10 cellular contexts compared by ENCODE assay signal in the genomic region with DNA sequence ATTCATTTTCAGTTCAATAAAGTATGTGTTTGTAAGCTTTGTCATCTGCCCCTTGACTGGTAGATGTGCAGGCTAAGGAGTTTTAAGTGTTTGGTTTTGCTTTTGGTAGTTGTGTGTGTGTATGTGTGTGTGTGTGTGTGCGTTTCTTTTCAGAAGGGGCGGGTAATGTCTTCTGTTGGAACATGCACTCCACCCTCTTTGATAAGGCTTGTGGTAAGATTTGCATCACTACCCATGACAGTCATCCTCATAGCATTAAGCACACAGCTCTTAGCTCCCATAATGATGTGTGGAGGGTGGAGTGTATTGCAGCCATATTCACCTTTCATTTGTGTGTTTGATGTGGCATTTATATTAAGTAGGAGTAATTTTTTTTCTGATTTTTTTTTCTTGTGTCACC.
DNase-seq lines count a peak whose midpoint lies in the region; ATAC-seq and TF ChIP-seq lines count a peak whose summit lies in the region.
"Had no signal": no experiment of that assay in that cellular context is flagged by ENCODE, and none has a peak within 500 bp of the region (broad histone marks: within the 10 kb centered on the region; RNA-seq: fewer than 3 reads in every experiment).

No MANE protein-coding gene starts in this region.

- no peak overlapping the region for H3K9ac ChIP-seq in mammary epithelial cell (ENCODE audit: insufficient read depth, low read length)

- POLR2A ChIA-PET in MCF 10A (lab: Yijun Ruan, JAX), result interaction anchor here (1.4 kb wide), 1 partner anchor 14 kb away, joined by 3 read pairs; no protein-coding TSS in a partner anchor
- POLR2A ChIA-PET in activated B cell treated with CpG ODN at 0.5 μM for 24 hours (lab: Charles Lee), result no interaction called here
- POLR2A ChIA-PET in WTC11 (lab: Charles Lee), result no interaction called here

- H3K4me1 Mint-ChIP-seq in MCF 10A (ENCODE audit: insufficient read depth, unreplicated experiment), result peaks cover 7% of the 10 kb centered on the region
- peaks cover 12% of the 10 kb centered on the region for H3K4me1 Mint-ChIP-seq in activated B cell treated with CpG ODN at 0.5 μM for 24 hours
- H3K4me1 Mint-ChIP-seq in WTC11, result peaks cover 10% of the 10 kb centered on the region

- H3K4me2 ChIP-seq in mammary epithelial cell (ENCODE audit: insufficient read depth, low read depth, low read length), result no peak overlapping the region

- H3K27me3 Mint-ChIP-seq in MCF 10A (ENCODE audit: insufficient read depth, unreplicated experiment), result no peaks in the 10 kb centered on the region
- no peaks in the 10 kb centered on the region for H3K27me3 Mint-ChIP-seq in activated B cell treated with CpG ODN at 0.5 μM for 24 hours
- H3K27me3 Mint-ChIP-seq in WTC11 (ENCODE audit: low read depth), result no peaks in the 10 kb centered on the region
- H3K27me3 Mint-ChIP-seq: CD8-positive, alpha-beta memory T cell had no signal

- intact Hi-C loops in mammary epithelial cell (cut with micrococcal nuclease), result loop anchor here (5.0 kb wide), 1 partner anchor 109 kb away; no protein-coding TSS in a partner anchor
- intact Hi-C loops in MCF 10A (cut with micrococcal nuclease), result no loop called here
- intact Hi-C loops in activated B cell treated with CpG ODN at 0.5 μM for 24 hours (cut with micrococcal nuclease), result no loop called here
- intact Hi-C loops in tibial artery (cut with DNase I; ENCODE audit: low total_unique reads), result no loop called here

- DNase-seq in mammary epithelial cell, result peak; percentile 60
- no peak for DNase-seq in MCF 10A (ENCODE audit: unreplicated experiment)
- no peak for DNase-seq in activated B cell treated with CpG ODN at 0.5 μM for 24 hours
- DNase-seq in tibial artery, result no peak
- no peak for DNase-seq in WTC11 (ENCODE audit: low spot score)
- DNase-seq in EL, result no peak
- no peak for DNase-seq in DMS79 treated with DMSO at 0.1 percent for 48 hours (lab: John Stamatoyannopoulos, UW)

- H3K9me3 ChIP-seq in mammary epithelial cell (replicated peaks; ENCODE audit: insufficient read depth, low read length) (no peaks in the 10 kb centered on the region), tibial artery (no peaks in the 10 kb centered on the region)

- H3K4me3 ChIP-seq in mammary epithelial cell (replicated peaks in 1 of 3; ENCODE audit: insufficient read depth in 1 of 3, low read depth in 2 of 3, low read length in 3 of 3), result no peak overlapping the region
- no peak overlapping the region for H3K4me3 ChIP-seq in tibial artery

- peak in 1 of 2 donors; percentile 18 for TF ChIP-seq CTCF in mammary epithelial cell (conservative IDR thresholded peaks at IDR 0.05 in 1 of 2, IDR thresholded peaks at IDR 0.05 in 1 of 2; ENCODE audit: extremely low read depth in 1 of 2, insufficient read depth in 1 of 2, low read depth in 1 of 2, low read length in 2 of 2)
- no peak for TF ChIP-seq CTCF in MCF 10A (IDR thresholded peaks at IDR 0.05; ENCODE audit: unreplicated experiment)
- no peak for TF ChIP-seq CTCF in activated B cell treated with CpG ODN at 0.5 μM for 24 hours (IDR thresholded peaks at IDR 0.05)
- TF ChIP-seq CTCF in tibial artery (IDR thresholded peaks at IDR 0.05), result no peak
- no peak for TF ChIP-seq CTCF in WTC11 (IDR thresholded peaks at IDR 0.05)

- no peaks in the 10 kb centered on the region for H4K20me1 ChIP-seq in mammary epithelial cell (ENCODE audit: insufficient read depth, low read length)

- BruUV-seq in mammary epithelial cell (replicated peaks; lab: Mats Ljungman, UMichigan) (no TSS peak), MCF 10A (replicated peaks; lab: Mats Ljungman, UMichigan) (no TSS peak)

- H3K27ac ChIP-seq in mammary epithelial cell (ENCODE audit: insufficient read depth, low read depth, low read length) (no peak overlapping the region), tibial artery (no peak overlapping the region)
- H3K27ac ChIP-seq: VCaP had no signal

- no peaks in the 10 kb centered on the region for H3K79me2 ChIP-seq in mammary epithelial cell (ENCODE audit: insufficient read depth, low read length)

- H3K27me3 ChIP-seq in mammary epithelial cell (ENCODE audit: insufficient read depth, low read length) (no peaks in the 10 kb centered on the region), tibial artery (no peaks in the 10 kb centered on the region)

- H3K27ac Mint-ChIP-seq in MCF 10A (ENCODE audit: low read depth, unreplicated experiment) (no peak overlapping the region), activated B cell treated with CpG ODN at 0.5 μM for 24 hours (no peak overlapping the region), WTC11 (no peak overlapping the region)
- H3K27ac Mint-ChIP-seq: CD8-positive, alpha-beta memory T cell had no signal

- CTCF ChIA-PET in mammary epithelial cell (lab: Charles Lee; ENCODE audit: low non-redundant PET) (interaction anchor here (0.6 kb wide), 1 partner anchor 77 kb away, joined by 4 read pairs; no protein-coding TSS in a partner anchor), MCF 10A (lab: Yijun Ruan, JAX) (interaction anchor here (1.0 to 1.1 kb wide), 2 partner anchors 11 to 195 kb away, joined by 3 to 4 read pairs; no protein-coding TSS in a partner anchor), activated B cell treated with CpG ODN at 0.5 μM for 24 hours (lab: Charles Lee) (no interaction called here), WTC11 (lab: Charles Lee) (interaction anchor here (1.8 kb wide), 1 partner anchor 111 kb away, joined by 4 read pairs; a partner anchor contains a TSS)

- H3K36me3 ChIP-seq in mammary epithelial cell (ENCODE audit: insufficient read depth, low read length) (peaks cover 2% of the 10 kb centered on the region), tibial artery (peaks cover 2 to 13% (median 4%) of the 10 kb centered on the region in 3 donors)

- H3K4me3 Mint-ChIP-seq in MCF 10A (ENCODE audit: unreplicated experiment) (no peak overlapping the region), activated B cell treated with CpG ODN at 0.5 μM for 24 hours (no peak overlapping the region), WTC11 (no peak overlapping the region)
- H3K4me3 Mint-ChIP-seq: CD8-positive, alpha-beta memory T cell had no signal

- H3K4me1 ChIP-seq in mammary epithelial cell (ENCODE audit: insufficient read depth, low read length), result no peaks in the 10 kb centered on the region
- no peaks in the 10 kb centered on the region for H3K4me1 ChIP-seq in tibial artery

- no peak overlapping the region for H2AFZ ChIP-seq in mammary epithelial cell (ENCODE audit: low read depth, low read length)

- no peaks in the 10 kb centered on the region for H3K9me3 Mint-ChIP-seq in MCF 10A (ENCODE audit: unreplicated experiment)
- H3K9me3 Mint-ChIP-seq in activated B cell treated with CpG ODN at 0.5 μM for 24 hours, result no peaks in the 10 kb centered on the region
- no peaks in the 10 kb centered on the region for H3K9me3 Mint-ChIP-seq in WTC11
- H3K9me3 Mint-ChIP-seq: CD8-positive, alpha-beta memory T cell had no signal

- dilution Hi-C loops in mammary epithelial cell (cut with HindIII; ENCODE audit: low sequenced_read_pairs), result no loop called here

- in situ Hi-C loops in mammary epithelial cell (cut with MboI; ENCODE audit: low sequenced_read_pairs in 2 of 2), result no loop called here

- H3K36me3 Mint-ChIP-seq in MCF 10A (ENCODE audit: insufficient read depth, unreplicated experiment) (no peaks in the 10 kb centered on the region), activated B cell treated with CpG ODN at 0.5 μM for 24 hours (ENCODE audit: low read depth) (peaks cover 4% of the 10 kb centered on the region), WTC11 (no peaks in the 10 kb centered on the region)

- ATAC-seq in HG03103 (IDR thresholded peaks at IDR 0.05; ENCODE audit: low read depth, unreplicated experiment) (peak; percentile 65), activated B cell treated with CpG ODN at 0.5 μM for 24 hours (ENCODE audit: low read depth) (peak; percentile 97), WTC11 (no peak)

- WGBS in mammary epithelial cell (ENCODE audit: low coverage, missing lambda C conversion rate), result 100% methylated on average over 2 of the region's 2 CpGs

TF ChIP-seq in WTC11, 78 proteins besides CTCF, POLR2A, EP300 and RAD21:
- TF ChIP-seq OVOL2 (CRISPR knock-in tag; IDR thresholded peaks at IDR 0.05; ENCODE audit: borderline replicate concordance) (no peak), SP1 (CRISPR knock-in tag; conservative IDR thresholded peaks at IDR 0.05) (no peak)
